Comparison of ENCODE assay signal across 2 cellular contexts in the genomic region with DNA sequence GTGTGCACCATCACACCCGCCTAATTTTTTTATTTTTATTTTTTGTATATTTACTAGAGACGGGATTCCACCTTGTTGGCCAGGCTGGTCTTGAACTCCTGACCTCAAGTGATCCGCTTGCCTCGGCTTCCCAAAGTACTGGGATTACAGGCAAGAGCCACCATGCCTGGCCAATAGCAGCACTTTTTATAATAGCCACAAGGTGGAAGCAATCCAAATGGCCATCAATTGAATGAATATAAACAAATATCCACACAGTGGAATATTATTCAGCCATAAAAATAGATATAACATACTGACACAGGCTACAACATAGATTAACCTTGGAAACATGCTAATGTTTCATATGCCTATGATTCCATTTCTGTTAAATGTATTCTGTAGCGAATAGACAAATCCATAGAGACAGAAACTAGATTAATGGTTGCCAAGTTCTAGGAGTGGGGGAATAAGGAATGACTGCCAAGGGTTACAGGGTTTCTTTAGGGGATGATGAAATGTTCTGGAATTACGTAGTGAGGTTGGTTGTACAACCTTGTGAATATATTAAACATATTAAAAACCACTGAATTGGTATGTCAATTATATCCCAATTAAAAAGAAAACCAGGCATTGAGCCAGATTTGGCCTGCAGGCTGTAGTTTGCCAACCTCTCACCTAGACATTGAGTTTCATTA.
TF ChIP-seq lines count a peak whose summit lies in the region.

No MANE protein-coding gene starts in this region.

TF ChIP-seq in SK-N-SH, 30 proteins besides CTCF, POLR2A, EP300 and RAD21:
- TF ChIP-seq TCF12 (IDR thresholded peaks at IDR 0.05) (no peak), RXRA (IDR thresholded peaks at IDR 0.05; ENCODE audit: borderline replicate concordance, low read depth) (no peak), GABPA (IDR thresholded peaks at IDR 0.05; ENCODE audit: low read depth) (no peak)
TF ChIP-seq in SK-N-SH: peak in this region for 0.

TF ChIP-seq in SK-N-SH treated with all-trans-retinoic acid at 6 μM for 48 hours, 23 proteins besides CTCF, POLR2A, EP300 and RAD21:
- TF ChIP-seq ZNF565 (CRISPR knock-in tag; conservative IDR thresholded peaks at IDR 0.05; ENCODE audit: low read depth) (no peak), GLIS3 (CRISPR knock-in tag; IDR thresholded peaks at IDR 0.05) (no peak), ZC3H10 (CRISPR knock-in tag; IDR thresholded peaks at IDR 0.05) (no peak), ISL1 (CRISPR knock-in tag; IDR thresholded peaks at IDR 0.05) (no peak), OSR1 (CRISPR knock-in tag; IDR thresholded peaks at IDR 0.05) (no peak), SNAI2 (CRISPR knock-in tag; IDR thresholded peaks at IDR 0.05) (no peak)
- TF ChIP-seq, protein P1, sequence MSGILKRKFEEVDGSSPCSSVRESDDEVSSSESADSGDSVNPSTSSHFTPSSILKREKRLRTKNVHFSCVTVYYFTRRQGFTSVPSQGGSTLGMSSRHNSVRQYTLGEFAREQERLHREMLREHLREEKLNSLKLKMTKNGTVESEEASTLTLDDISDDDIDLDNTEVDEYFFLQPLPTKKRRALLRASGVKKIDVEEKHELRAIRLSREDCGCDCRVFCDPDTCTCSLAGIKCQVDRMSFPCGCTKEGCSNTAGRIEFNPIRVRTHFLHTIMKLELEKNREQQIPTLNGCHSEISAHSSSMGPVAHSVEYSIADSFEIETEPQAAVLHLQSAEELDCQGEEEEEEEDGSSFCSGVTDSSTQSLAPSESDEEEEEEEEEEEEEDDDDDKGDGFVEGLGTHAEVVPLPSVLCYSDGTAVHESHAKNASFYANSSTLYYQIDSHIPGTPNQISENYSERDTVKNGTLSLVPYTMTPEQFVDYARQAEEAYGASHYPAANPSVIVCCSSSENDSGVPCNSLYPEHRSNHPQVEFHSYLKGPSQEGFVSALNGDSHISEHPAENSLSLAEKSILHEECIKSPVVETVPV (CRISPR knock-in tag; IDR thresholded peaks at IDR 0.05): no peak
- TF ChIP-seq, protein P2, sequence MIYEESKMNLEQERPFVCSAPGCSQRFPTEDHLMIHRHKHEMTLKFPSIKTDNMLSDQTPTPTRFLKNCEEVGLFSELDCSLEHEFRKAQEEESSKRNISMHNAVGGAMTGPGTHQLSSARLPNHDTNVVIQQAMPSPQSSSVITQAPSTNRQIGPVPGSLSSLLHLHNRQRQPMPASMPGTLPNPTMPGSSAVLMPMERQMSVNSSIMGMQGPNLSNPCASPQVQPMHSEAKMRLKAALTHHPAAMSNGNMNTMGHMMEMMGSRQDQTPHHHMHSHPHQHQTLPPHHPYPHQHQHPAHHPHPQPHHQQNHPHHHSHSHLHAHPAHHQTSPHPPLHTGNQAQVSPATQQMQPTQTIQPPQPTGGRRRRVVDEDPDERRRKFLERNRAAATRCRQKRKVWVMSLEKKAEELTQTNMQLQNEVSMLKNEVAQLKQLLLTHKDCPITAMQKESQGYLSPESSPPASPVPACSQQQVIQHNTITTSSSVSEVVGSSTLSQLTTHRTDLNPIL (CRISPR knock-in tag; IDR thresholded peaks at IDR 0.05; ENCODE audit: low read depth): no peak
